ENCODE assay signal across 11 cellular contexts in the genomic region with DNA sequence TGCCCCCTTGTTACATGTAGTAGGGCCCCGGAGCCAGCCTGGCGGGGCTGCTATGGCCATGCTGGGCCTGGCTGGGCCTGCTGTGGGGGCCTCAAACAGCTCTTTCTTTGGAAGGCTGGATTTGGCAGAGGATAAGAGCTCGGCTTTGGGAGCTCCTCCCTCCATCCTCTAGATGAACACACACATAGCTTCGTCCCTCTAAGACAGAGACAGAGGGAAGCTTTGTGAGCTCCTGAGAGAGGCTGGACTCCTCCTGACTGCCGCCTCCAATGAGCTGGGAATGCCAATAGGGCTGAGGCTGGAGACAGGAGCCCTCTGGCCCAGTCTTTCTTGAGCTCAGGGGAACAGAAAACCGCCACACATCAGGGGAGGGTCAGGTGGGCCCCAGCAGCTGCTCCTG. TPM values are rescaled to one million over a fixed set of nuclear protein-coding genes. Genes with fewer than 3 reads are reported as not detected.
DNase-seq lines count a peak whose midpoint lies in the region; ATAC-seq and TF ChIP-seq lines count a peak whose summit lies in the region.
"Had no signal": no experiment of that assay in that cellular context is flagged by ENCODE, and none has a peak within 500 bp of the region (broad histone marks: within the 10 kb centered on the region; RNA-seq: fewer than 3 reads in every experiment).

No MANE protein-coding gene starts in this region.

- peak; percentile 30 for ATAC-seq in mucosa of descending colon
- no peak for ATAC-seq in HG02798 (IDR thresholded peaks at IDR 0.05; ENCODE audit: poor library complexity, unreplicated experiment)
- ATAC-seq in HG03108 (IDR thresholded peaks at IDR 0.05; ENCODE audit: unreplicated experiment), result no peak
- ATAC-seq: GM12878 had no signal

- intact Hi-C loops in mucosa of descending colon (cut with DNase I, micrococcal nuclease), result no loop called here

- no peak overlapping the region for H3K4me2 ChIP-seq in MM.1S (ENCODE audit: low read depth, low read length)

- TF ChIP-seq CTCF in fibroblast of the aortic adventitia (IDR thresholded peaks at IDR 0.05; ENCODE audit: insufficient read depth, low read length) (no peak), mucosa of descending colon (IDR thresholded peaks at IDR 0.05) (no peak), tibial nerve (IDR thresholded peaks at IDR 0.05) (no peak), MM.1S (IDR thresholded peaks at IDR 0.05; ENCODE audit: low read length) (no peak)

- H3K27me3 ChIP-seq in tibial nerve (no peaks in the 10 kb centered on the region), MM.1S (replicated peaks; ENCODE audit: insufficient read depth, low read length) (peaks cover 7% of the 10 kb centered on the region; the same call in 1 of the 2 replicates)

- H3K4me1 ChIP-seq in mucosa of descending colon (ENCODE audit: low read depth), result no peaks in the 10 kb centered on the region
- H3K4me1 ChIP-seq in tibial nerve, result peaks cover 0 to 46% (median 22%) of the 10 kb centered on the region in 4 donors
- H3K4me1 ChIP-seq in MM.1S (ENCODE audit: low read length), result no peaks in the 10 kb centered on the region

- H3K79me2 ChIP-seq in MM.1S (ENCODE audit: low read length), result no peaks in the 10 kb centered on the region

- H3K36me3 ChIP-seq in mucosa of descending colon (ENCODE audit: low read depth) (no peaks in the 10 kb centered on the region), tibial nerve (no peaks in the 10 kb centered on the region), MM.1S (replicated peaks; ENCODE audit: insufficient read depth, low read length) (no peaks in the 10 kb centered on the region)

- WGBS in tibial nerve, 2 donors, result 31 to 34% methylated on average over 5 to 6 of the region's 6 CpGs

- TF ChIP-seq POLR2A in tibial nerve (IDR thresholded peaks at IDR 0.05), result peak in 1 of 2 donors; percentile 51

- peak in 1 of 2 donors; percentile 81 for TF ChIP-seq EP300 in tibial nerve (IDR thresholded peaks at IDR 0.05)

- H3K4me3 ChIP-seq in fibroblast of the aortic adventitia (ENCODE audit: low read depth, low read length) (no peak overlapping the region), mucosa of descending colon (no peak overlapping the region), tibial nerve (no peak overlapping the region), MM.1S (ENCODE audit: low read length) (no peak overlapping the region)
- H3K4me3 ChIP-seq: GM12878 had no signal

- DNase-seq in fibroblast of the aortic adventitia (ENCODE audit: low read depth) (peak; percentile 32), mucosa of descending colon (no peak), tibial nerve (ENCODE audit: low spot score in 2 of 2) (no peak), MM.1S (no peak)
- DNase-seq: activated CD4-positive, CD25-positive, alpha-beta regulatory T cell; DMS 273 treated with DMSO at 0.1 percent for 48 hours; NCI-H524 had no signal

- no peak overlapping the region for H3K9ac ChIP-seq in MM.1S (ENCODE audit: low read length)

- H4K20me1 ChIP-seq in MM.1S (ENCODE audit: insufficient read depth, low read length), result no peaks in the 10 kb centered on the region

- H3F3A ChIP-seq in MM.1S (ENCODE audit: insufficient read depth, low read length), result no peaks in the 10 kb centered on the region

- no peak overlapping the region for H2AFZ ChIP-seq in MM.1S (ENCODE audit: low read length)

- peak overlapping the region; percentile 74 for H3K27ac ChIP-seq in angular gyrus (ENCODE audit: low read depth, low read length)
- H3K27ac ChIP-seq in tibial nerve, result peak overlapping the region; percentile 77 to 96 (median 85)
- H3K27ac ChIP-seq in MM.1S (ENCODE audit: low read length), result no peak overlapping the region

- H3K9me3 ChIP-seq in mucosa of descending colon (no peaks in the 10 kb centered on the region), tibial nerve (no peaks in the 10 kb centered on the region), MM.1S (replicated peaks; ENCODE audit: insufficient read depth, low read length) (no peaks in the 10 kb centered on the region)

- H3K9me2 ChIP-seq in MM.1S (replicated peaks; ENCODE audit: insufficient read depth, low read length), result no peaks in the 10 kb centered on the region

RNA-seq across cellular contexts. Expression of a gene that starts 37.3 kb away (rescaled TPM):
- total RNA-seq in fibroblast of the aortic adventitia (ENCODE audit: low replicate concordance) (35.5 and 41.8 TPM in 2 replicates), mucosa of descending colon (10 to 100 TPM; 54.6 to 95.2 (median 75.9) TPM), tibial nerve (100 to 1,000 TPM in 3 of 4 donors, 10 to 100 TPM in 1; 93.3 to 121 (median 117) TPM)
